23 cellular contexts compared by ENCODE assay signal in the genomic region with DNA sequence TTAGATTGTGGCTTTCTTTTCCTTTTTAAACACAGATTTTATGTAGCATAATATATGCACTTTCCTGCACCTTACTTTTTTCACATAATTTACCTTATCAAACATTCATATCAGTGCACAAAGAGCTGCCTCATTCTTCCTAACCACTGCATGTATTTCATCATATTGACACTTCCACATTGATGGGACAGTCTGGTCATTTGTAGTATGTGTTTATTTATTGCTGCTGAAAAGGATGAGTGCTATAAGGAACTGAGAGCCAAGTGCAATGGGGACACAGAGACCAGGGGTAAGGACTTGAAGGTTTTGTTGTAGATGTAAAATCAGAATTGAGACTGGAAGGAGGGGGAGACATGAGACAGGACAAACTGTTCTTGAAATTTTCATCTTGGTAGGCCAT.
DNase-seq lines count a peak whose midpoint lies in the region; ATAC-seq and TF ChIP-seq lines count a peak whose summit lies in the region.
"Had no signal": no experiment of that assay in that cellular context is flagged by ENCODE, and none has a peak within 500 bp of the region (broad histone marks: within the 10 kb centered on the region; RNA-seq: fewer than 3 reads in every experiment).

No MANE protein-coding gene starts in this region.

- no peaks in the 10 kb centered on the region for H3K4me1 Mint-ChIP-seq in CD8-positive, alpha-beta memory T cell
- H3K4me1 Mint-ChIP-seq: neural progenitor cell had no signal

- H2AFZ ChIP-seq in OCI-LY3 (ENCODE audit: low read depth, low read length), result no peak overlapping the region

- no peaks in the 10 kb centered on the region for H3K36me3 ChIP-seq in OCI-LY3 (replicated peaks; ENCODE audit: low read depth, low read length)
- H3K36me3 ChIP-seq in mesodermal cell (ENCODE audit: control insufficient read depth, insufficient read depth, low read length), result no peaks in the 10 kb centered on the region
- no peaks in the 10 kb centered on the region for H3K36me3 ChIP-seq in CD8-positive, alpha-beta memory T cell (ENCODE audit: insufficient read depth, low read length)
- H3K36me3 ChIP-seq: BE2C, neural progenitor cell, spleen, suprapubic skin had no signal

- TF ChIP-seq CTCF in OCI-LY3 (IDR thresholded peaks at IDR 0.05; ENCODE audit: low read depth, low read length), result no peak

- no peak overlapping the region for H3K4me3 Mint-ChIP-seq in CD8-positive, alpha-beta memory T cell
- H3K4me3 Mint-ChIP-seq: activated B cell treated with CpG ODN at 0.5 μM for 24 hours; activated naive CD8-positive, alpha-beta T cell treated with anti-CD3 and anti-CD28 coated beads for 36 hours; GM23338; mesothelial cell of epicardium; neural progenitor cell; T-helper 1 cell treated with Interleukin-12 subunit alpha and Interleukin-12 subunit beta and Interleukin-4 antibody, amounts not matched to agents 30 μg/mL and 1 μg/mL, for 36 hours had no signal

- no peaks in the 10 kb centered on the region for H3K27me3 Mint-ChIP-seq in CD8-positive, alpha-beta memory T cell
- H3K27me3 Mint-ChIP-seq: activated B cell treated with CpG ODN at 0.5 μM for 24 hours; activated naive CD8-positive, alpha-beta T cell treated with anti-CD3 and anti-CD28 coated beads for 36 hours had no signal

- H3K4me2 ChIP-seq in OCI-LY3 (ENCODE audit: low read length), result peak overlapping the region; percentile 58
- H3K4me2 ChIP-seq: GM23338, neural progenitor cell had no signal

- peak overlapping the region; percentile 26; the same call in 1 of the 2 replicates for H3K9ac ChIP-seq in OCI-LY3 (ENCODE audit: low read length)
- H3K9ac ChIP-seq: neural progenitor cell had no signal

- CTCF ChIA-PET in CD8-positive, alpha-beta memory T cell (lab: Charles Lee), result no interaction called here
- CTCF ChIA-PET in HEK293T (lab: Yijun Ruan, JAX), result no interaction called here

- no peaks in the 10 kb centered on the region for H3K79me2 ChIP-seq in OCI-LY3 (ENCODE audit: low read length)

- DNase-seq in GF-D8 (lab: John Stamatoyannopoulos, UW) (peak; percentile 45), HEK293T (ENCODE audit: extremely low spot score) (no peak)
- no peak for DNase-seq in CD8-positive, alpha-beta memory T cell
- DNase-seq: activated B cell treated with CpG ODN at 0.5 μM for 24 hours; activated CD8-positive, alpha-beta memory T cell treated with anti-CD3 and anti-CD28 coated beads for 24 hours; activated naive CD8-positive, alpha-beta T cell treated with anti-CD3 and anti-CD28 coated beads for 36 hours; BE2C; cortex of kidney; foreskin melanocyte; GDM1; NCI-H1436; NCI-H82; spleen had no signal

- peaks cover 1 to 4% (median 3%) of the 10 kb centered on the region in 3 donors for H3K36me3 Mint-ChIP-seq in CD8-positive, alpha-beta memory T cell
- H3K36me3 Mint-ChIP-seq: neural progenitor cell had no signal

- H3K9me3 ChIP-seq in OCI-LY3 (ENCODE audit: insufficient read depth, low read length) (no peaks in the 10 kb centered on the region), mesodermal cell (ENCODE audit: control insufficient read depth, low read length) (no peaks in the 10 kb centered on the region)
- H3K9me3 ChIP-seq in CD8-positive, alpha-beta memory T cell (ENCODE audit: low read length), result no peaks in the 10 kb centered on the region
- H3K9me3 ChIP-seq: BE2C, spleen, suprapubic skin had no signal

- POLR2A ChIA-PET in CD8-positive, alpha-beta memory T cell (lab: Charles Lee), result no interaction called here
- POLR2A ChIA-PET in HEK293T (lab: Yijun Ruan, JAX), result no interaction called here

- H3K27ac ChIP-seq in OCI-LY3 (ENCODE audit: low read length) (peak overlapping the region; percentile 74), mesodermal cell (ENCODE audit: low read depth, low read length, severe bottlenecking) (peak overlapping the region; percentile 61)
- H3K27ac ChIP-seq in CD8-positive, alpha-beta memory T cell (ENCODE audit: low read depth, low read length), result no peak overlapping the region
- H3K27ac ChIP-seq: neural progenitor cell, RWPE1, suprapubic skin had no signal

- no peak overlapping the region for H3K27ac Mint-ChIP-seq in CD8-positive, alpha-beta memory T cell
- H3K27ac Mint-ChIP-seq: activated B cell treated with CpG ODN at 0.5 μM for 24 hours; activated naive CD8-positive, alpha-beta T cell treated with anti-CD3 and anti-CD28 coated beads for 36 hours; GM23338; mesothelial cell of epicardium; neural progenitor cell; T-helper 1 cell treated with Interleukin-12 subunit alpha and Interleukin-12 subunit beta and Interleukin-4 antibody, amounts not matched to agents 30 μg/mL and 1 μg/mL, for 36 hours had no signal

- no peaks in the 10 kb centered on the region for H3K9me3 Mint-ChIP-seq in CD8-positive, alpha-beta memory T cell
- H3K9me3 Mint-ChIP-seq: activated naive CD8-positive, alpha-beta T cell treated with anti-CD3 and anti-CD28 coated beads for 36 hours; mesothelial cell of epicardium; neural progenitor cell; T-helper 1 cell treated with Interleukin-12 subunit alpha and Interleukin-12 subunit beta and Interleukin-4 antibody, amounts not matched to agents 30 μg/mL and 1 μg/mL, for 36 hours had no signal

- H3K4me1 ChIP-seq in OCI-LY3 (ENCODE audit: low read length), result peaks cover 19% of the 10 kb centered on the region
- peaks cover 25% of the 10 kb centered on the region for H3K4me1 ChIP-seq in mesodermal cell (ENCODE audit: control insufficient read depth, insufficient read depth, low read length, poor library complexity, severe bottlenecking)
- no peaks in the 10 kb centered on the region for H3K4me1 ChIP-seq in CD8-positive, alpha-beta memory T cell (ENCODE audit: insufficient read depth, low read length)
- H3K4me1 ChIP-seq: BE2C, neural progenitor cell, suprapubic skin had no signal

- peak; percentile 24 for ATAC-seq in GM21390 (IDR thresholded peaks at IDR 0.05; ENCODE audit: unreplicated experiment)
- ATAC-seq in HG03565 (IDR thresholded peaks at IDR 0.05; ENCODE audit: unreplicated experiment), result no peak
- ATAC-seq: GM23338 had no signal

- H3K4me3 ChIP-seq in OCI-LY3 (ENCODE audit: low read length), result 0 out of 2 replicates have a peak overlapping the region, but pooled peaks have one; percentile 8
- no peak overlapping the region for H3K4me3 ChIP-seq in mesodermal cell (ENCODE audit: extremely low read depth, insufficient read depth, low read length, poor library complexity, severe bottlenecking)
- H3K4me3 ChIP-seq in CD8-positive, alpha-beta memory T cell (ENCODE audit: low read length), result no peak overlapping the region
- H3K4me3 ChIP-seq: GM23338, neural progenitor cell, spleen, suprapubic skin had no signal

- H4K20me1 ChIP-seq in OCI-LY3 (ENCODE audit: insufficient read depth, low read length), result no peaks in the 10 kb centered on the region

- H3K27me3 ChIP-seq in OCI-LY3 (ENCODE audit: low read depth, low read length), result no peaks in the 10 kb centered on the region
- no peaks in the 10 kb centered on the region for H3K27me3 ChIP-seq in CD8-positive, alpha-beta memory T cell (ENCODE audit: insufficient read depth, low read length, poor library complexity, severe bottlenecking)
- H3K27me3 ChIP-seq: BE2C, neural progenitor cell, spleen, suprapubic skin had no signal

TF ChIP-seq in HEK293T, 16 proteins besides CTCF, POLR2A, EP300 and RAD21:
- TF ChIP-seq, protein P1, sequence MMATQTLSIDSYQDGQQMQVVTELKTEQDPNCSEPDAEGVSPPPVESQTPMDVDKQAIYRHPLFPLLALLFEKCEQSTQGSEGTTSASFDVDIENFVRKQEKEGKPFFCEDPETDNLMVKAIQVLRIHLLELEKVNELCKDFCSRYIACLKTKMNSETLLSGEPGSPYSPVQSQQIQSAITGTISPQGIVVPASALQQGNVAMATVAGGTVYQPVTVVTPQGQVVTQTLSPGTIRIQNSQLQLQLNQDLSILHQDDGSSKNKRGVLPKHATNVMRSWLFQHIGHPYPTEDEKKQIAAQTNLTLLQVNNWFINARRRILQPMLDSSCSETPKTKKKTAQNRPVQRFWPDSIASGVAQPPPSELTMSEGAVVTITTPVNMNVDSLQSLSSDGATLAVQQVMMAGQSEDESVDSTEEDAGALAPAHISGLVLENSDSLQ (IDR thresholded peaks at IDR 0.05), result no peak
- no peak for TF ChIP-seq ARNT (IDR thresholded peaks at IDR 0.05)
- no peak for TF ChIP-seq L3MBTL2 (conservative IDR thresholded peaks at IDR 0.05)
- TF ChIP-seq SP1 (IDR thresholded peaks at IDR 0.05), result no peak
- no peak for TF ChIP-seq FOXM1 (IDR thresholded peaks at IDR 0.05; ENCODE audit: borderline replicate concordance)
- TF ChIP-seq FOXA1 (IDR thresholded peaks at IDR 0.05), result no peak
